Comparison of ENCODE assay signal across 19 cellular contexts in genomic region chr12:129552996-129553750, GRCh38.
DNase-seq lines count a peak whose midpoint lies in the region; ATAC-seq and TF ChIP-seq lines count a peak whose summit lies in the region.
"Had no signal": no experiment of that assay in that cellular context is flagged by ENCODE, and none has a peak within 500 bp of the region (broad histone marks: within the 10 kb centered on the region; RNA-seq: fewer than 3 reads in every experiment).

No MANE protein-coding gene starts in this region.

- intact Hi-C loops in lower lobe of right lung (cut with DNase I) = no loop called here

- H3K27me3 ChIP-seq in lower lobe of right lung (ENCODE audit: low read depth) = no peaks in the 10 kb centered on the region
- H3K27me3 ChIP-seq: BLaER1 had no signal

- no peaks in the 10 kb centered on the region for H3K36me3 ChIP-seq in lower lobe of right lung
- H3K36me3 ChIP-seq: BLaER1 had no signal

- TF ChIP-seq CTCF in NB4 (IDR thresholded peaks at IDR 0.05; ENCODE audit: low read depth, low read length) (no peak), lower lobe of right lung (IDR thresholded peaks at IDR 0.05) (no peak)

- H3K27ac ChIP-seq in lower lobe of right lung = no peak overlapping the region
- H3K27ac ChIP-seq: BLaER1, PC-9 had no signal

- no peak for TF ChIP-seq POLR2A in NB4 (IDR thresholded peaks at IDR 0.05; ENCODE audit: extremely low read depth, insufficient read length)

- no peak for ATAC-seq in lower lobe of right lung
- ATAC-seq: CD8-positive, alpha-beta T cell; GM23338; SK-N-SH treated with all-trans-retinoic acid at 6 μM for 48 hours had no signal

- H3K4me3 ChIP-seq in NB4 (ENCODE audit: low read depth, low read length) = no peak overlapping the region
- H3K4me3 ChIP-seq in lower lobe of right lung = no peak overlapping the region
- H3K4me3 ChIP-seq: BLaER1, GM23338, PC-9 had no signal

- no peaks in the 10 kb centered on the region for H3K9me3 ChIP-seq in lower lobe of right lung

- DNase-seq in HT1080 (ENCODE audit: low read depth) = peak; percentile 85
- peak; percentile 89 for DNase-seq in NB4 (ENCODE audit: low read depth)
- peak; percentile 78 for DNase-seq in RPMI7951 (ENCODE audit: low read depth)
- peak; percentile 70 for DNase-seq in brain pericyte (ENCODE audit: low read depth, low spot score)
- DNase-seq in lower lobe of right lung = no peak
- DNase-seq in amniotic stem cell (lab: John Stamatoyannopoulos, UW) = no peak
- no peak for DNase-seq in NCI-H82 treated with DMSO at 0.1 percent for 48 hours (lab: John Stamatoyannopoulos, UW; ENCODE audit: unreplicated experiment)
- DNase-seq in NCI-H69 (lab: John Stamatoyannopoulos, UW) = no peak
- DNase-seq: CD8-positive, alpha-beta T cell; NCI-H1105; NCI-H1694; NCI-H2107; NCI-H226; NCI-H524 treated with DMSO at 0.1 percent for 48 hours; PC-9; Right ventricle myocardium superior had no signal

- no peaks in the 10 kb centered on the region for H3K4me1 ChIP-seq in lower lobe of right lung
- H3K4me1 ChIP-seq: BLaER1 had no signal

Comparison
In these comparisons a context has a peak if more than half of its experiments do, and no peak if none do; other contexts are left out.
1. DNase-seq: peak in HT1080 (single experiment), NB4 (single experiment), RPMI7951 (single experiment) and brain pericyte (single experiment); none in lower lobe of right lung (single experiment), amniotic stem cell (single experiment), NCI-H82 treated with DMSO at 0.1 percent for 48 hours (single experiment) and NCI-H69 (single experiment).